8 cellular contexts compared by ENCODE assay signal in genomic region chr15:77953926-77954325, GRCh38.
DNase-seq lines count a peak whose midpoint lies in the region; ATAC-seq, FAIRE-seq and TF ChIP-seq lines count a peak whose summit lies in the region.
"Not testable (repeated sequence)": the region's sequence is repeated elsewhere in the genome, so short reads cannot be mapped to it uniquely, and the experiment has no call there.

No MANE protein-coding gene starts in this region.

- not testable (repeated sequence) for H3K9me3 Mint-ChIP-seq in activated T-cell treated with anti-CD3 and anti-CD28 coated beads, Interleukin-2, amount 50 U/mL, for 72 hours; natural killer cell; stimulated activated naive CD8-positive, alpha-beta T cell treated with anti-CD3 and anti-CD28 coated beads, Interleukin-15, Interleukin-2, amounts not matched to agents 100 ng/mL and 50 ng/mL, for 24 hours

- not testable (repeated sequence) for H3K36me3 ChIP-seq in bronchial epithelial cell (ENCODE audit: control insufficient read depth, insufficient read depth, low read length)

- TF ChIP-seq POLR2A in NB4 (IDR thresholded peaks at IDR 0.05; ENCODE audit: extremely low read depth, insufficient read length) = not testable (repeated sequence)

- peak overlapping the region; percentile 80 for H3K27ac Mint-ChIP-seq in activated T-cell treated with anti-CD3 and anti-CD28 coated beads, Interleukin-2, amount 50 U/mL, for 72 hours
- not testable (repeated sequence) for H3K27ac Mint-ChIP-seq in natural killer cell
- H3K27ac Mint-ChIP-seq in stimulated activated naive CD8-positive, alpha-beta T cell treated with anti-CD3 and anti-CD28 coated beads, Interleukin-15, Interleukin-2, amounts not matched to agents 100 ng/mL and 50 ng/mL, for 24 hours = peak overlapping the region; percentile 21

- H3K36me3 Mint-ChIP-seq in activated T-cell treated with anti-CD3 and anti-CD28 coated beads, Interleukin-2, amount 50 U/mL, for 72 hours (ENCODE audit: insufficient read depth in 2 of 2); natural killer cell; stimulated activated naive CD8-positive, alpha-beta T cell treated with anti-CD3 and anti-CD28 coated beads, Interleukin-15, Interleukin-2, amounts not matched to agents 100 ng/mL and 50 ng/mL, for 24 hours (ENCODE audit: low read depth): not testable (repeated sequence)

- ATAC-seq in GM21723 (IDR thresholded peaks at IDR 0.05; ENCODE audit: unreplicated experiment) (peak; percentile 54), natural killer cell (peak; percentile 31 to 72 (median 58))
- ATAC-seq in activated T-cell treated with anti-CD3 and anti-CD28 coated beads, Interleukin-2, amount 50 U/mL, for 72 hours (replicated peaks in 1 of 2) = peak; percentile 91 to 92

- in situ Hi-C loops in Caki2 (cut with HindIII; ENCODE audit: low pct_unique_long_range_greater_than_20kb, low sequenced_read_pairs) = not testable (repeated sequence)

- H3K4me3 ChIP-seq in NB4 (ENCODE audit: low read depth, low read length); bronchial epithelial cell (ENCODE audit: low read depth, low read length): not testable (repeated sequence)

- H3K27me3 Mint-ChIP-seq in activated T-cell treated with anti-CD3 and anti-CD28 coated beads, Interleukin-2, amount 50 U/mL, for 72 hours (ENCODE audit: low read depth) = peaks cover 27% of the 10 kb centered on the region
- peaks cover 4 to 12% of the 10 kb centered on the region in 2 donors for H3K27me3 Mint-ChIP-seq in natural killer cell (ENCODE audit: low read depth in 2 of 2)
- H3K27me3 Mint-ChIP-seq in stimulated activated naive CD8-positive, alpha-beta T cell treated with anti-CD3 and anti-CD28 coated beads, Interleukin-15, Interleukin-2, amounts not matched to agents 100 ng/mL and 50 ng/mL, for 24 hours = peaks cover 14% of the 10 kb centered on the region

- TF ChIP-seq CTCF in NB4 (IDR thresholded peaks at IDR 0.05; ENCODE audit: low read depth, low read length); bronchial epithelial cell (IDR thresholded peaks at IDR 0.05; ENCODE audit: insufficient read depth, low read length, severe bottlenecking); natural killer cell (IDR thresholded peaks at IDR 0.05): not testable (repeated sequence)

- peak overlapping the region; percentile 45 to 65 for H3K4me3 Mint-ChIP-seq in activated T-cell treated with anti-CD3 and anti-CD28 coated beads, Interleukin-2, amount 50 U/mL, for 72 hours
- H3K4me3 Mint-ChIP-seq in natural killer cell; stimulated activated naive CD8-positive, alpha-beta T cell treated with anti-CD3 and anti-CD28 coated beads, Interleukin-15, Interleukin-2, amounts not matched to agents 100 ng/mL and 50 ng/mL, for 24 hours: not testable (repeated sequence)

- peaks cover 14% of the 10 kb centered on the region for H3K4me1 Mint-ChIP-seq in activated T-cell treated with anti-CD3 and anti-CD28 coated beads, Interleukin-2, amount 50 U/mL, for 72 hours (ENCODE audit: low read depth)
- peaks cover 10 to 12% of the 10 kb centered on the region in 2 donors for H3K4me1 Mint-ChIP-seq in natural killer cell
- peaks cover 14% of the 10 kb centered on the region for H3K4me1 Mint-ChIP-seq in stimulated activated naive CD8-positive, alpha-beta T cell treated with anti-CD3 and anti-CD28 coated beads, Interleukin-15, Interleukin-2, amounts not matched to agents 100 ng/mL and 50 ng/mL, for 24 hours (ENCODE audit: low read depth)

- intact Hi-C loops in natural killer cell (cut with micrococcal nuclease) = not testable (repeated sequence)

- DNase-seq in Caki2 (ENCODE audit: low read depth) (peak; percentile 42), NB4 (ENCODE audit: low read depth) (peak; percentile 88), T-helper 22 cell (ENCODE audit: low read depth) (peak; percentile 13), bronchial epithelial cell (ENCODE audit: low read depth) (peak; percentile 35)
- DNase-seq in activated T-cell treated with anti-CD3 and anti-CD28 coated beads, Interleukin-2, amount 50 U/mL, for 72 hours = peak; percentile 61 to 68
- not testable (repeated sequence) for DNase-seq in natural killer cell

- FAIRE-seq in bronchial epithelial cell (lab: Jason Lieb, UNC) = not testable (repeated sequence)

- not testable (repeated sequence) for H3K27me3 ChIP-seq in bronchial epithelial cell (ENCODE audit: control insufficient read depth, insufficient read depth, low read length)
